ENCODE assay signal across 13 cellular contexts in genomic region chr16:3959148-3959547, GRCh38.
DNase-seq lines count a peak whose midpoint lies in the region; ATAC-seq, FAIRE-seq and TF ChIP-seq lines count a peak whose summit lies in the region.
"Had no signal": no experiment of that assay in that cellular context is flagged by ENCODE, and none has a peak within 500 bp of the region (broad histone marks: within the 10 kb centered on the region; RNA-seq: fewer than 3 reads in every experiment).

No MANE protein-coding gene starts in this region.

- no peak for FAIRE-seq in HepG2 (lab: Jason Lieb, UNC)
- FAIRE-seq: small intestine had no signal

- no peaks in the 10 kb centered on the region for H3K9me3 Mint-ChIP-seq in activated CD8-positive, alpha-beta memory T cell treated with anti-CD3 and anti-CD28 coated beads, Interleukin-2, amount 10 ng/mL, durations not matched to agents 7 days and 5 days (ENCODE audit: low read depth)

- H3K36me3 ChIP-seq in HepG2 (replicated peaks in 1 of 2; ENCODE audit: control insufficient read depth in 1 of 2, insufficient read depth in 2 of 2, low read length in 2 of 2), result no peaks in the 10 kb centered on the region

- TF ChIP-seq CTCF in AG10803 (conservative IDR thresholded peaks at IDR 0.05; ENCODE audit: low read length) (no peak), cardiac fibroblast (IDR thresholded peaks at IDR 0.05; ENCODE audit: low read depth, low read length) (no peak), HepG2 (CRISPR knock-in tag; IDR thresholded peaks at IDR 0.05) (no peak)

- H3K27me3 Mint-ChIP-seq in activated CD8-positive, alpha-beta memory T cell treated with anti-CD3 and anti-CD28 coated beads, Interleukin-2, amount 10 ng/mL, durations not matched to agents 7 days and 5 days, result peaks cover 40% of the 10 kb centered on the region

- no peak for TF ChIP-seq POLR2A in HepG2 (IDR thresholded peaks at IDR 0.05; ENCODE audit: insufficient read depth in 1 of 2, low read depth in 2 of 2, low read length in 2 of 2)

- no peak for TF ChIP-seq EP300 in Ishikawa (IDR thresholded peaks at IDR 0.05; ENCODE audit: borderline replicate concordance)
- no peak for TF ChIP-seq EP300 in HepG2 (IDR thresholded peaks at IDR 0.05; ENCODE audit: low read depth in 2 of 2, low read length in 2 of 2)
- no peak for TF ChIP-seq EP300 in HepG2 (CRISPR knock-in tag; IDR thresholded peaks at IDR 0.05; ENCODE audit: borderline replicate concordance)

- DNase-seq in AG10803 (ENCODE audit: low read depth) (peak; percentile 53), cardiac fibroblast (ENCODE audit: low read depth in 2 of 2) (peak; percentile 77 to 81), HepG2 (ENCODE audit: low spot score) (no peak), NCI-H2196 treated with DMSO at 0.1 percent for 48 hours (lab: John Stamatoyannopoulos, UW; ENCODE audit: unreplicated experiment) (no peak), midbrain (lab: John Stamatoyannopoulos, UW) (no peak)
- DNase-seq in activated CD8-positive, alpha-beta memory T cell treated with anti-CD3 and anti-CD28 coated beads, Interleukin-2, amount 10 ng/mL, durations not matched to agents 7 days and 5 days, result no peak
- no peak for DNase-seq in stimulated activated CD4-positive, alpha-beta T cell treated with anti-CD3 and anti-CD28 coated beads, Interleukin-2, amount 100 ng/mL, for 24 hours
- DNase-seq: activated naive CD8-positive, alpha-beta T cell treated with anti-CD3 and anti-CD28 coated beads, Interleukin-2, amount 50 U/mL, for 24 hours; activated T-cell treated with anti-CD3 and anti-CD28 coated beads, Interleukin-2, amount 50 U/mL, for 48 hours; SHP77; small intestine; stimulated activated naive CD8-positive, alpha-beta T cell treated with anti-CD3 and anti-CD28 coated beads, Interleukin-15, Interleukin-2, amounts not matched to agents 100 U/mL and 50 U/mL, for 24 hours had no signal

- no peaks in the 10 kb centered on the region for H3K36me3 Mint-ChIP-seq in activated CD8-positive, alpha-beta memory T cell treated with anti-CD3 and anti-CD28 coated beads, Interleukin-2, amount 10 ng/mL, durations not matched to agents 7 days and 5 days

- no peak for ATAC-seq in HepG2
- ATAC-seq in activated CD8-positive, alpha-beta memory T cell treated with anti-CD3 and anti-CD28 coated beads, Interleukin-2, amount 10 ng/mL, durations not matched to agents 7 days and 5 days, result no peak
- ATAC-seq: activated naive CD8-positive, alpha-beta T cell treated with anti-CD3 and anti-CD28 coated beads, Interleukin-2, amount 50 U/mL, for 24 hours; stimulated activated naive CD8-positive, alpha-beta T cell treated with anti-CD3 and anti-CD28 coated beads, Interleukin-15, Interleukin-2, amounts not matched to agents 100 U/mL and 50 U/mL, for 24 hours had no signal

- in situ Hi-C loops in HepG2 (cut with HindIII; ENCODE audit: extremely low pct_ligation_motif_present, low pct_unique_long_range_greater_than_20kb), result no loop called here

- POLR2A ChIA-PET in HepG2 (lab: Yijun Ruan, JAX), result no interaction called here

- peaks cover 0 to 13% of the 10 kb centered on the region in 2 experiments; a peak in 2 of 5 replicates for H3K27me3 ChIP-seq in HepG2 (ENCODE audit: control insufficient read depth in 1 of 2, insufficient read depth in 2 of 2, low read length in 2 of 2)

- BruUV-seq in HepG2 (replicated peaks; lab: Mats Ljungman, UMichigan), result no TSS peak

- intact Hi-C loops in HepG2 (cut with micrococcal nuclease; ENCODE audit: unreplicated experiment), result no loop called here

- no peak overlapping the region for H3K4me3 Mint-ChIP-seq in activated CD8-positive, alpha-beta memory T cell treated with anti-CD3 and anti-CD28 coated beads, Interleukin-2, amount 10 ng/mL, durations not matched to agents 7 days and 5 days
- H3K4me3 Mint-ChIP-seq: activated naive CD8-positive, alpha-beta T cell treated with anti-CD3 and anti-CD28 coated beads, Interleukin-2, amount 50 U/mL, for 24 hours had no signal

- CTCF ChIA-PET in HepG2 (lab: Yijun Ruan, JAX; ENCODE audit: low intra/inter-chr PET ratio, low total read pairs), result no interaction called here
- CTCF ChIA-PET in activated CD8-positive, alpha-beta memory T cell treated with anti-CD3 and anti-CD28 coated beads, Interleukin-2, amount 10 ng/mL, durations not matched to agents 7 days and 5 days (lab: Charles Lee), result no interaction called here

- H3K4me3 ChIP-seq in AG10803 (ENCODE audit: low read length) (no peak overlapping the region), cardiac fibroblast (replicated peaks in 1 of 2; ENCODE audit: low read depth in 2 of 2, low read length in 2 of 2) (no peak overlapping the region), HepG2 (replicated peaks in 1 of 3; ENCODE audit: insufficient read depth in 1 of 3, low read depth in 2 of 3, low read length in 3 of 3) (no peak overlapping the region)

- TF ChIP-seq RAD21 in Ishikawa (IDR thresholded peaks at IDR 0.05; ENCODE audit: low read depth) (no peak), HepG2 (CRISPR knock-in tag; IDR thresholded peaks at IDR 0.05) (no peak)

- H4K20me1 ChIP-seq in HepG2 (ENCODE audit: insufficient read depth, low read length), result no peaks in the 10 kb centered on the region

- 52% methylated on average over 3 of the region's 3 CpGs for WGBS in HepG2 (ENCODE audit: low lambda C conversion rate)

- peaks cover 11% of the 10 kb centered on the region for H3K4me1 ChIP-seq in HepG2 (ENCODE audit: insufficient read depth, low read length)

- H3K79me2 ChIP-seq in HepG2 (ENCODE audit: insufficient read depth, low read length), result no peaks in the 10 kb centered on the region

- no peaks in the 10 kb centered on the region for H3K9me3 ChIP-seq in HepG2 (ENCODE audit: low read length)

- H3K9ac ChIP-seq in HepG2 (ENCODE audit: insufficient read depth, low read depth, low read length), result no peak overlapping the region

- H3K4me1 Mint-ChIP-seq in activated CD8-positive, alpha-beta memory T cell treated with anti-CD3 and anti-CD28 coated beads, Interleukin-2, amount 10 ng/mL, durations not matched to agents 7 days and 5 days, result peaks cover 17% of the 10 kb centered on the region

- H2AFZ ChIP-seq in HepG2 (ENCODE audit: low read length), result no peak overlapping the region

- no peak overlapping the region for H3K4me2 ChIP-seq in HepG2 (ENCODE audit: low read depth, low read length)

- H3K27ac Mint-ChIP-seq in activated CD8-positive, alpha-beta memory T cell treated with anti-CD3 and anti-CD28 coated beads, Interleukin-2, amount 10 ng/mL, durations not matched to agents 7 days and 5 days, result no peak overlapping the region
- H3K27ac Mint-ChIP-seq: activated naive CD8-positive, alpha-beta T cell treated with anti-CD3 and anti-CD28 coated beads, Interleukin-2, amount 50 U/mL, for 24 hours had no signal

- H3K27ac ChIP-seq in HepG2 (ENCODE audit: extremely low read length, insufficient read depth, low read length), result no peak overlapping the region

TF ChIP-seq in Ishikawa, 13 proteins besides CTCF, POLR2A, EP300 and RAD21:
- TF ChIP-seq MAX (IDR thresholded peaks at IDR 0.05) (no peak), TEAD4 (IDR thresholded peaks at IDR 0.05) (peak; percentile 34), NFIC (IDR thresholded peaks at IDR 0.05) (0 out of 2 replicates have a peak, but pooled peaks have one; percentile 12)
TF ChIP-seq in Ishikawa: peak in this region for 2.

TF ChIP-seq in HepG2, 621 proteins besides CTCF, POLR2A, EP300 and RAD21:
- no peak for TF ChIP-seq ZKSCAN8 (CRISPR knock-in tag; IDR thresholded peaks at IDR 0.05; ENCODE audit: borderline replicate concordance)
- no peak for TF ChIP-seq GATA4 (IDR thresholded peaks at IDR 0.05; ENCODE audit: borderline replicate concordance, low read depth)
- TF ChIP-seq ZNF770 (CRISPR knock-in tag; IDR thresholded peaks at IDR 0.05), result peak; percentile 36; the same call in 1 of the 2 replicates
- no peak for TF ChIP-seq ZNF121 (CRISPR knock-in tag; IDR thresholded peaks at IDR 0.05)
- no peak for TF ChIP-seq ZC3H13 (CRISPR knock-in tag; IDR thresholded peaks at IDR 0.05)

Comparison
In these comparisons a context has a peak if more than half of its experiments do, and no peak if none do; other contexts are left out.
1. DNase-seq: peak in AG10803 (single experiment) and cardiac fibroblast (2 of 2); none in HepG2 (single experiment), activated CD8-positive, alpha-beta memory T cell treated with anti-CD3 and anti-CD28 coated beads, Interleukin-2, amount 10 ng/mL, durations not matched to agents 7 days and 5 days (single experiment), stimulated activated CD4-positive, alpha-beta T cell treated with anti-CD3 and anti-CD28 coated beads, Interleukin-2, amount 100 ng/mL, for 24 hours (0 of 2), NCI-H2196 treated with DMSO at 0.1 percent for 48 hours (single experiment) and midbrain (single experiment).